18 cellular contexts compared by ENCODE assay signal in genomic region chr3:54663558-54664114, GRCh38.
"Had no signal": no experiment of that assay in that cellular context is flagged by ENCODE, and none has a peak within 500 bp of the region (broad histone marks: within the 10 kb centered on the region; RNA-seq: fewer than 3 reads in every experiment).

No MANE protein-coding gene starts in this region.

- H3K27ac Mint-ChIP-seq: activated naive CD4-positive, alpha-beta T cell treated with anti-CD3 and anti-CD28 coated beads, Interleukin-2, amount 50 U/mL, for 72 hours; endodermal cell; immature natural killer cell had no signal

- H3K9me3 Mint-ChIP-seq: activated naive CD4-positive, alpha-beta T cell treated with anti-CD3 and anti-CD28 coated beads, Interleukin-2, amount 50 U/mL, for 72 hours; endodermal cell had no signal

- H3K4me1 ChIP-seq: ascending aorta, colonic mucosa, spleen had no signal

- H3K36me3 Mint-ChIP-seq: activated naive CD4-positive, alpha-beta T cell treated with anti-CD3 and anti-CD28 coated beads, Interleukin-2, amount 50 U/mL, for 72 hours had no signal

- H3K27ac ChIP-seq: ascending aorta, colonic mucosa, esophagus squamous epithelium, heart right ventricle, spleen, tibial artery had no signal

- H3K4me3 Mint-ChIP-seq: central memory CD8-positive, alpha-beta T cell; endodermal cell; immature natural killer cell had no signal

- H3K4me1 Mint-ChIP-seq: central memory CD8-positive, alpha-beta T cell; immature natural killer cell had no signal

- DNase-seq: activated T-cell treated with anti-CD3 and anti-CD28 coated beads, Interleukin-2, amount 50 U/mL, for 1 hour; colonic mucosa; endodermal cell; esophagus squamous epithelium; heart right ventricle; immature natural killer cell; left ventricle myocardium superior; mammary epithelial cell; midbrain; occipital lobe; spleen; stimulated activated CD4-positive, alpha-beta T cell treated with anti-CD3 and anti-CD28 coated beads, Interleukin-4, amount 100 ng/mL, for 1 hour; stimulated activated naive CD4-positive, alpha-beta T cell; T-helper 1 cell; tibial artery had no signal

- H3K4me3 ChIP-seq: ascending aorta, colonic mucosa, esophagus squamous epithelium, heart right ventricle, spleen, tibial artery had no signal

- H3K27me3 Mint-ChIP-seq: central memory CD8-positive, alpha-beta T cell had no signal

- H3K9me3 ChIP-seq: ascending aorta, colonic mucosa, esophagus squamous epithelium, heart right ventricle, tibial artery had no signal

- H3K27me3 ChIP-seq: ascending aorta, colonic mucosa, esophagus squamous epithelium, heart right ventricle, spleen, tibial artery had no signal

- H3K36me3 ChIP-seq: ascending aorta, colonic mucosa, esophagus squamous epithelium, heart right ventricle, spleen, tibial artery had no signal

- ATAC-seq: activated naive CD4-positive, alpha-beta T cell treated with anti-CD3 and anti-CD28 coated beads, Interleukin-2, amount 50 U/mL, for 72 hours; left ventricle myocardium superior had no signal
